ENCODE assay signal across 8 cellular contexts in genomic region chr19:10568826-10569651, GRCh38. TPM values are rescaled to one million over a fixed set of nuclear protein-coding genes. Genes with fewer than 3 reads are reported as not detected.
A peak's percentile ranks its signal among the peaks of the same experiment; 100 is the strongest.
DNase-seq lines count a peak whose midpoint lies in the region; ATAC-seq and TF ChIP-seq lines count a peak whose summit lies in the region.

Gene CDKN2D, minus strand, starts transcription at chr19:10568979. Its CDS starts 326 bp downstream, at chr19:10568653.

- H3K27ac ChIP-seq in DOHH2 (ENCODE audit: low read depth, low read length) (peak within 1 kb of the TSS; percentile 92), GM23248 (peak within 1 kb of the TSS; percentile 51)
- peak within 1 kb of the TSS; percentile 92 for H3K27ac ChIP-seq in naive thymus-derived CD4-positive, alpha-beta T cell (ENCODE audit: low read depth, low read length)

- peak within 1 kb of the TSS; percentile 96 for H3K27ac Mint-ChIP-seq in activated T-helper 1 cell treated with anti-CD3 and anti-CD28 coated beads, Interleukin-12 subunit alpha, Interleukin-12 subunit beta, Interleukin-2, Interleukin-4 antibody, amounts not matched to agents 30 ng/mL and 10 ng/mL and 1 ng/mL, durations not matched to agents 14 hours and 24 hours and 36 hours
- peak within 1 kb of the TSS; percentile 94 to 99 (median 97) for H3K27ac Mint-ChIP-seq in naive thymus-derived CD4-positive, alpha-beta T cell
- H3K27ac Mint-ChIP-seq in stimulated activated naive B cell treated with anti-CD40 and anti-IgM and Interleukin-4, amounts not matched to agents 10 μg/mL and 1 μg/mL and 100 μg/mL, for 72 hours: peak within 1 kb of the TSS; percentile 97

- CTCF ChIA-PET in naive thymus-derived CD4-positive, alpha-beta T cell (lab: Charles Lee): interaction anchor here (0.5 to 1.9 kb wide), 4 partner anchors 26 to 148 kb away, joined by 3 to 7 read pairs (median 4); partner anchors contain the start of gene DNM2

- H3K27me3 Mint-ChIP-seq in activated T-helper 1 cell treated with anti-CD3 and anti-CD28 coated beads, Interleukin-12 subunit alpha, Interleukin-12 subunit beta, Interleukin-2, Interleukin-4 antibody, amounts not matched to agents 30 ng/mL and 10 ng/mL and 1 ng/mL, durations not matched to agents 14 hours and 24 hours and 36 hours (ENCODE audit: insufficient read depth): no peaks in the 10 kb centered on the region
- peaks cover 0 to 5% (median 0%) of the 10 kb centered on the region in 5 donors for H3K27me3 Mint-ChIP-seq in naive thymus-derived CD4-positive, alpha-beta T cell
- no peaks in the 10 kb centered on the region for H3K27me3 Mint-ChIP-seq in stimulated activated naive B cell treated with anti-CD40 and anti-IgM and Interleukin-4, amounts not matched to agents 10 μg/mL and 1 μg/mL and 100 μg/mL, for 72 hours

- in situ Hi-C loops in GM23248 (cut with MboI): no loop called here

- H2AFZ ChIP-seq in GM23248: peak within 1 kb of the TSS; percentile 77

- H3K9me3 ChIP-seq in DOHH2 (ENCODE audit: control insufficient read depth, insufficient read depth, low read length): no peaks in the 10 kb centered on the region
- H3K9me3 ChIP-seq in GM23248 (ENCODE audit: low read depth): no peaks in the 10 kb centered on the region
- H3K9me3 ChIP-seq in naive thymus-derived CD4-positive, alpha-beta T cell (ENCODE audit: control insufficient read depth in 2 of 3, low read length in 3 of 3): no peaks in the 10 kb centered on the region

- H3F3A ChIP-seq in DOHH2 (ENCODE audit: control insufficient read depth, insufficient read depth) (peaks cover 21% of the 10 kb centered on the region), GM23248 (ENCODE audit: insufficient read depth) (peaks cover 8% of the 10 kb centered on the region)

- H3K9me3 Mint-ChIP-seq in activated T-helper 1 cell treated with anti-CD3 and anti-CD28 coated beads, Interleukin-12 subunit alpha, Interleukin-12 subunit beta, Interleukin-2, Interleukin-4 antibody, amounts not matched to agents 30 ng/mL and 10 ng/mL and 1 ng/mL, durations not matched to agents 14 hours and 24 hours and 36 hours: no peaks in the 10 kb centered on the region
- peaks cover 0 to 9% (median 0%) of the 10 kb centered on the region in 11 donors for H3K9me3 Mint-ChIP-seq in naive thymus-derived CD4-positive, alpha-beta T cell
- H3K9me3 Mint-ChIP-seq in stimulated activated naive B cell treated with anti-CD40 and anti-IgM and Interleukin-4, amounts not matched to agents 10 μg/mL and 1 μg/mL and 100 μg/mL, for 72 hours: no peaks in the 10 kb centered on the region

- H3K9me2 ChIP-seq in DOHH2 (replicated peaks; ENCODE audit: control insufficient read depth, low read length) (no peaks in the 10 kb centered on the region), GM23248 (ENCODE audit: insufficient read depth) (no peaks in the 10 kb centered on the region)

- peak within 1 kb of the TSS; percentile 95 for H3K4me3 Mint-ChIP-seq in activated T-helper 1 cell treated with anti-CD3 and anti-CD28 coated beads, Interleukin-12 subunit alpha, Interleukin-12 subunit beta, Interleukin-2, Interleukin-4 antibody, amounts not matched to agents 30 ng/mL and 10 ng/mL and 1 ng/mL, durations not matched to agents 14 hours and 24 hours and 36 hours
- peak within 1 kb of the TSS; percentile 92 to 100 (median 97) for H3K4me3 Mint-ChIP-seq in naive thymus-derived CD4-positive, alpha-beta T cell
- H3K4me3 Mint-ChIP-seq in stimulated activated naive B cell treated with anti-CD40 and anti-IgM and Interleukin-4, amounts not matched to agents 10 μg/mL and 1 μg/mL and 100 μg/mL, for 72 hours: peak within 1 kb of the TSS; percentile 88 to 92

- H3K4me2 ChIP-seq in DOHH2 (ENCODE audit: low read length) (peak within 1 kb of the TSS; percentile 92), GM23248 (ENCODE audit: unreplicated experiment) (peak within 1 kb of the TSS; percentile 80)

- DNase-seq in GM23248: peak; percentile 100
- DNase-seq in Kasumi-1 (lab: John Stamatoyannopoulos, UW): peak; percentile 97 to 98
- DNase-seq in RPMI7951 (ENCODE audit: low read depth): peak; percentile 99
- DNase-seq in activated T-helper 1 cell treated with anti-CD3 and anti-CD28 coated beads, Interleukin-12 subunit alpha, Interleukin-12 subunit beta, Interleukin-2, Interleukin-4 antibody, amounts not matched to agents 30 ng/mL and 10 ng/mL and 1 ng/mL, durations not matched to agents 14 hours and 24 hours and 36 hours (ENCODE audit: low spot score): peak; percentile 100
- DNase-seq in fibroblast of gingiva (ENCODE audit: low read depth): peak; percentile 99
- peak; percentile 99 to 100 (median 99) for DNase-seq in naive thymus-derived CD4-positive, alpha-beta T cell
- peak; percentile 100 for DNase-seq in stimulated activated naive B cell treated with anti-CD40 and anti-IgM and Interleukin-4, amounts not matched to agents 10 μg/mL and 1 μg/mL and 100 μg/mL, for 72 hours

- peaks cover 39% of the 10 kb centered on the region for H3K4me1 Mint-ChIP-seq in activated T-helper 1 cell treated with anti-CD3 and anti-CD28 coated beads, Interleukin-12 subunit alpha, Interleukin-12 subunit beta, Interleukin-2, Interleukin-4 antibody, amounts not matched to agents 30 ng/mL and 10 ng/mL and 1 ng/mL, durations not matched to agents 14 hours and 24 hours and 36 hours (ENCODE audit: low read depth)
- H3K4me1 Mint-ChIP-seq in naive thymus-derived CD4-positive, alpha-beta T cell: peaks cover 34 to 54% (median 44%) of the 10 kb centered on the region in 7 donors
- peaks cover 43 to 59% of the 10 kb centered on the region in 2 donors for H3K4me1 Mint-ChIP-seq in stimulated activated naive B cell treated with anti-CD40 and anti-IgM and Interleukin-4, amounts not matched to agents 10 μg/mL and 1 μg/mL and 100 μg/mL, for 72 hours

- no peak for TF ChIP-seq CTCF in DOHH2 (IDR thresholded peaks at IDR 0.05; ENCODE audit: low read depth, low read length, poor library complexity, severe bottlenecking)

- H4K20me1 ChIP-seq in DOHH2 (ENCODE audit: control insufficient read depth, insufficient read depth, low read depth, low read length): no peaks in the 10 kb centered on the region
- H4K20me1 ChIP-seq in GM23248 (ENCODE audit: insufficient read depth): no peaks in the 10 kb centered on the region

- peaks cover 12% of the 10 kb centered on the region for H3K36me3 ChIP-seq in DOHH2 (ENCODE audit: control insufficient read depth, low read length)
- no peaks in the 10 kb centered on the region for H3K36me3 ChIP-seq in GM23248 (ENCODE audit: low read depth)
- H3K36me3 ChIP-seq in naive thymus-derived CD4-positive, alpha-beta T cell (ENCODE audit: control insufficient read depth in 2 of 3, insufficient read depth in 3 of 3, low read length in 3 of 3): peaks cover 0 to 10% (median 0%) of the 10 kb centered on the region in 3 experiments

- H3K27me3 ChIP-seq in DOHH2 (ENCODE audit: control insufficient read depth, low read length) (no peaks in the 10 kb centered on the region), GM23248 (replicated peaks; ENCODE audit: insufficient read depth) (no peaks in the 10 kb centered on the region)
- H3K27me3 ChIP-seq in naive thymus-derived CD4-positive, alpha-beta T cell (ENCODE audit: control insufficient read depth in 2 of 2, insufficient read depth in 2 of 2, low read length in 2 of 2): no peaks in the 10 kb centered on the region

- H3K36me3 Mint-ChIP-seq in activated T-helper 1 cell treated with anti-CD3 and anti-CD28 coated beads, Interleukin-12 subunit alpha, Interleukin-12 subunit beta, Interleukin-2, Interleukin-4 antibody, amounts not matched to agents 30 ng/mL and 10 ng/mL and 1 ng/mL, durations not matched to agents 14 hours and 24 hours and 36 hours (ENCODE audit: low read depth): peaks cover 17% of the 10 kb centered on the region
- H3K36me3 Mint-ChIP-seq in naive thymus-derived CD4-positive, alpha-beta T cell: peaks cover 0 to 29% (median 5%) of the 10 kb centered on the region in 5 donors
- H3K36me3 Mint-ChIP-seq in stimulated activated naive B cell treated with anti-CD40 and anti-IgM and Interleukin-4, amounts not matched to agents 10 μg/mL and 1 μg/mL and 100 μg/mL, for 72 hours: peaks cover 6 to 15% of the 10 kb centered on the region in 2 donors

- H3K4me3 ChIP-seq in DOHH2 (ENCODE audit: low read length) (peak within 1 kb of the TSS; percentile 87), GM23248 (peak within 1 kb of the TSS; percentile 78)
- H3K4me3 ChIP-seq in naive thymus-derived CD4-positive, alpha-beta T cell (ENCODE audit: low read length): peak within 1 kb of the TSS; percentile 84

- peaks cover 42% of the 10 kb centered on the region for H3K4me1 ChIP-seq in DOHH2 (ENCODE audit: control insufficient read depth, low read length)
- peaks cover 18% of the 10 kb centered on the region; the same call in 1 of the 2 replicates for H3K4me1 ChIP-seq in GM23248 (ENCODE audit: insufficient read depth)
- H3K4me1 ChIP-seq in naive thymus-derived CD4-positive, alpha-beta T cell (ENCODE audit: control insufficient read depth in 2 of 2, insufficient read depth in 2 of 2, low read length in 2 of 2): peaks cover 28 to 29% of the 10 kb centered on the region in 2 donors

- H3K79me2 ChIP-seq in DOHH2 (ENCODE audit: control insufficient read depth, low read length): peaks cover 33% of the 10 kb centered on the region
- peaks cover 23% of the 10 kb centered on the region for H3K79me2 ChIP-seq in GM23248 (ENCODE audit: insufficient read depth)

- intact Hi-C loops in activated T-helper 1 cell treated with anti-CD3 and anti-CD28 coated beads, Interleukin-12 subunit alpha, Interleukin-12 subunit beta, Interleukin-2, Interleukin-4 antibody, amounts not matched to agents 30 ng/mL and 10 ng/mL and 1 ng/mL, durations not matched to agents 14 hours and 24 hours and 36 hours (cut with micrococcal nuclease): loop anchor here (1.0 to 5.0 kb wide), 11 partner anchors 26 to 528 kb away; partner anchors contain the start of genes ATG4D, CDC37, DNMT1 and ICAM1
- intact Hi-C loops in naive thymus-derived CD4-positive, alpha-beta T cell (cut with micrococcal nuclease): loop anchor here (1.0 to 10.0 kb wide), 20 partner anchors 26 to 752 kb away; partner anchors contain the start of genes RAVER1 (in 2 of the 2), ANGPTL6 (in 1 of the 2), ATG4D (in 1 of the 2) and CARM1 (in 1 of the 2)

- WGBS in GM23248 (ENCODE audit: low coverage in 1 of 2, low lambda C conversion rate in 2 of 2, missing lambda C conversion rate in 2 of 2), 2 experiments: 1% methylated on average over 42 to 59 of the region's 71 CpGs

- peak within 1 kb of the TSS; percentile 77 for H3K9ac ChIP-seq in GM23248

- ATAC-seq in naive thymus-derived CD4-positive, alpha-beta T cell: peak; percentile 85
- peak; percentile 77 to 79 for ATAC-seq in stimulated activated naive B cell treated with anti-CD40 and anti-IgM and Interleukin-4, amounts not matched to agents 10 μg/mL and 1 μg/mL and 100 μg/mL, for 72 hours (replicated peaks)

- POLR2A ChIA-PET in naive thymus-derived CD4-positive, alpha-beta T cell (lab: Charles Lee): interaction anchor here (0.6 to 12.8 kb wide), 6 partner anchors 15 to 191 kb away, joined by 3 to 126 read pairs (median 16); partner anchors contain the start of gene ATG4D

RNA-seq across cellular contexts. Expression of gene CDKN2D, which starts in this region (rescaled TPM):
- total RNA-seq in GM23248 (2014; rRNA removed; shearing (Covaris generic)): 7.8 and 8.5 TPM in 2 replicates
- polyA plus RNA-seq in GM23248 (2016; fragmentation: Nextera tagmentation; extraction: Ambion mirVana): 10.7 and 11.7 TPM in 2 replicates
- 32.9 and 58.4 TPM in 2 replicates for total RNA-seq in RPMI7951 (2014; rRNA removed; shearing (Covaris generic))
- 40.1 and 42.1 TPM in 2 replicates for total RNA-seq in activated T-helper 1 cell treated with anti-CD3 and anti-CD28 coated beads, Interleukin-12 subunit alpha, Interleukin-12 subunit beta, Interleukin-2, Interleukin-4 antibody, amounts not matched to agents 30 ng/mL and 10 ng/mL and 1 ng/mL, durations not matched to agents 14 hours and 24 hours and 36 hours
- 10 to 100 TPM; 20.5 to 73.9 (median 47.5) TPM for total RNA-seq in naive thymus-derived CD4-positive, alpha-beta T cell
- polyA plus RNA-seq in naive thymus-derived CD4-positive, alpha-beta T cell: 100 to 1,000 TPM in 1 of 2 donors, 10 to 100 TPM in 1; 72.9 to 102 TPM

Comparison
In these comparisons a context has a peak if more than half of its experiments do, and no peak if none do; other contexts are left out.
1. Peak in every context shown above with its lines: DNase-seq, ATAC-seq, H3K4me3 ChIP-seq and H3K27ac ChIP-seq.